11 cellular contexts compared by ENCODE assay signal in genomic region chrX:153780678-153781427, GRCh38. TPM values are rescaled to one million over a fixed set of nuclear protein-coding genes. Genes with fewer than 3 reads are reported as not detected.
DNase-seq lines count a peak whose midpoint lies in the region; ATAC-seq, FAIRE-seq and TF ChIP-seq lines count a peak whose summit lies in the region.
"Had no signal": no experiment of that assay in that cellular context is flagged by ENCODE, and none has a peak within 500 bp of the region (broad histone marks: within the 10 kb centered on the region; RNA-seq: fewer than 3 reads in every experiment).

Gene SRPK3 (plus strand): TSS chrX:153781041. CDS start chrX:153781087, 46 bp downstream.

- no peaks in the 10 kb centered on the region for H4K20me1 ChIP-seq in H1 (replicated peaks in 1 of 2; ENCODE audit: control insufficient read depth in 1 of 2, insufficient read depth in 2 of 2, low read length in 2 of 2)

- FAIRE-seq in H1 (lab: Jason Lieb, UNC): no peak

- CTCF ChIA-PET in H1 (lab: Charles Lee; ENCODE audit: partially characterized antibody): interaction anchor here (0.7 to 2.4 kb wide), 5 partner anchors 10 to 128 kb away, joined by 3 to 10 read pairs (median 4); partner anchors contain the start of genes PLXNB3 and PNCK

- no peak within 1 kb of the TSS for H4K5ac ChIP-seq in H1 (ENCODE audit: insufficient read length, low read depth, low read length)

- no peak for TF ChIP-seq RAD21 in H1 (IDR thresholded peaks at IDR 0.05 in 1 of 2, conservative IDR thresholded peaks at IDR 0.05 in 1 of 2; ENCODE audit: low read depth in 2 of 2, low read length in 2 of 2)

- no peak within 1 kb of the TSS for H3K23ac ChIP-seq in H1 (ENCODE audit: insufficient read length)

- peak within 1 kb of the TSS; percentile 93 for H3K27ac Mint-ChIP-seq in nephron progenitor cell
- H3K27ac Mint-ChIP-seq: activated T-helper 2 cell treated with anti-CD3 and anti-CD28 coated beads, Interferon-gamma antibody, Interleukin-2, Interleukin-4, amounts not matched to agents 10 μg/mL and 5 μg/mL and 100 μg/mL, durations not matched to agents 14 hours and 24 hours and 36 hours; effector memory CD8-positive, alpha-beta T cell had no signal

- no peak within 1 kb of the TSS for H2BK20ac ChIP-seq in H1 (ENCODE audit: low read length)

- H2AK5ac ChIP-seq in H1 (ENCODE audit: low read depth, low read length): no peak within 1 kb of the TSS

- TF ChIP-seq CTCF in BE2C (IDR thresholded peaks at IDR 0.05; ENCODE audit: low read depth, low read length) (no peak), H1 (IDR thresholded peaks at IDR 0.05; ENCODE audit: control extremely low read depth in 1 of 3, insufficient read depth in 1 of 3, low read depth in 1 of 3, low read length in 3 of 3) (no peak), nephron progenitor cell (IDR thresholded peaks at IDR 0.05) (no peak), omental fat pad (IDR thresholded peaks at IDR 0.05) (no peak)

- peaks cover 26% of the 10 kb centered on the region for H3K9me3 Mint-ChIP-seq in nephron progenitor cell
- H3K9me3 Mint-ChIP-seq: activated T-helper 2 cell treated with anti-CD3 and anti-CD28 coated beads, Interferon-gamma antibody, Interleukin-2, Interleukin-4, amounts not matched to agents 10 μg/mL and 5 μg/mL and 100 μg/mL, durations not matched to agents 14 hours and 24 hours and 36 hours; effector memory CD8-positive, alpha-beta T cell had no signal

- ATAC-seq in HG03196 (IDR thresholded peaks at IDR 0.05; ENCODE audit: unreplicated experiment) (no peak), omental fat pad (ENCODE audit: low FRiP score) (no peak)
- ATAC-seq: effector memory CD8-positive, alpha-beta T cell had no signal

- H3K4me1 ChIP-seq in BE2C: peaks cover 20% of the 10 kb centered on the region
- H3K4me1 ChIP-seq in HUES48 (ENCODE audit: control insufficient read depth, insufficient read depth, low read length): no peaks in the 10 kb centered on the region
- H3K4me1 ChIP-seq in H1 (replicated peaks in 1 of 4; ENCODE audit: control insufficient read depth in 3 of 4, insufficient read depth in 4 of 4, low read length in 3 of 4): no peaks in the 10 kb centered on the region

- no peak within 1 kb of the TSS for H3K4ac ChIP-seq in H1 (replicated peaks; ENCODE audit: insufficient read length, low read depth, low read length)

- peaks cover 10% of the 10 kb centered on the region for H3K4me1 Mint-ChIP-seq in nephron progenitor cell

- no peaks in the 10 kb centered on the region for H3K23me2 ChIP-seq in H1 (ENCODE audit: low read depth, low read length)

- no peaks in the 10 kb centered on the region for H3K79me2 ChIP-seq in H1 (ENCODE audit: control insufficient read depth in 1 of 2, insufficient read depth in 2 of 2, low read length in 2 of 2)

- no peaks in the 10 kb centered on the region for H3K27me3 Mint-ChIP-seq in nephron progenitor cell (ENCODE audit: low read depth, poor library complexity)

- POLR2A ChIA-PET in H1 (lab: Charles Lee; ENCODE audit: partially characterized antibody): interaction anchor here (0.9 to 1.7 kb wide), 2 partner anchors 13 to 191 kb away, joined by 3 to 10 read pairs; partner anchors contain the start of genes HCFC1, IDH3G and SSR4

- no peak within 1 kb of the TSS for H3K56ac ChIP-seq in H1 (replicated peaks; ENCODE audit: insufficient read length, low read depth, low read length)

- peak; percentile 39 for DNase-seq in BE2C
- DNase-seq in H1 (ENCODE audit: low read depth in 1 of 2, low spot score in 2 of 2): no peak
- DNase-seq in nephron progenitor cell: no peak
- DNase-seq in omental fat pad (ENCODE audit: low spot score): no peak
- no peak for DNase-seq in cortex of kidney (lab: John Stamatoyannopoulos, UW)
- DNase-seq in LoVo (ENCODE audit: low spot score): no peak
- DNase-seq: effector memory CD8-positive, alpha-beta T cell; NCI-H748 treated with DMSO at 0.1 percent for 48 hours had no signal

- no peak within 1 kb of the TSS for H4K91ac ChIP-seq in H1 (replicated peaks; ENCODE audit: insufficient read length, low read length)

- H3K9me3 ChIP-seq in BE2C: no peaks in the 10 kb centered on the region
- H3K9me3 ChIP-seq in HUES48 (ENCODE audit: control insufficient read depth, insufficient read depth, low read length): peaks cover 15% of the 10 kb centered on the region
- no peaks in the 10 kb centered on the region for H3K9me3 ChIP-seq in H1 (ENCODE audit: insufficient read depth in 2 of 2, low read depth in 1 of 2, low read length in 1 of 2)

- no peak within 1 kb of the TSS for H2BK12ac ChIP-seq in H1 (ENCODE audit: low read depth, low read length)

- no peak for TF ChIP-seq EP300 in H1 (IDR thresholded peaks at IDR 0.05; ENCODE audit: borderline replicate concordance in 1 of 2, low read depth in 2 of 2, low read length in 2 of 2)

- H3K14ac ChIP-seq in H1 (ENCODE audit: insufficient read length): no peak within 1 kb of the TSS

- H3K4me3 Mint-ChIP-seq in nephron progenitor cell: no peak within 1 kb of the TSS
- H3K4me3 Mint-ChIP-seq: effector memory CD8-positive, alpha-beta T cell had no signal

- H3K27ac ChIP-seq in HUES48 (ENCODE audit: low read depth, low read length) (peak within 1 kb of the TSS; percentile 6), H1 (ENCODE audit: low read depth, low read length) (no peak within 1 kb of the TSS)

- H3K4me2 ChIP-seq in H1 (ENCODE audit: insufficient read depth in 1 of 2, low read depth in 2 of 2, low read length in 2 of 2): no peak within 1 kb of the TSS

- H3K36me3 Mint-ChIP-seq in nephron progenitor cell (ENCODE audit: low read depth): no peaks in the 10 kb centered on the region

- no peak within 1 kb of the TSS for H2AFZ ChIP-seq in H1 (ENCODE audit: low read length)

- H2BK15ac ChIP-seq in H1 (ENCODE audit: low read length): no peak within 1 kb of the TSS

- H3K27me3 ChIP-seq in BE2C (no peaks in the 10 kb centered on the region), HUES48 (ENCODE audit: control insufficient read depth, insufficient read depth, low read length) (no peaks in the 10 kb centered on the region), H1 (replicated peaks in 1 of 4; ENCODE audit: control insufficient read depth in 3 of 4, extremely low read depth in 1 of 4, insufficient read depth in 3 of 4, low read length in 3 of 4) (no peaks in the 10 kb centered on the region)

- no peak within 1 kb of the TSS for H2BK120ac ChIP-seq in H1 (replicated peaks; ENCODE audit: low read depth, low read length)

- TF ChIP-seq POLR2A in H1 (IDR thresholded peaks at IDR 0.05; ENCODE audit: control extremely low read depth in 1 of 2, low read depth in 2 of 2, low read length in 2 of 2): no peak

- H3K4me3 ChIP-seq in BE2C (ENCODE audit: low read depth, low read length) (no peak within 1 kb of the TSS), HUES48 (ENCODE audit: low read depth, low read length) (no peak within 1 kb of the TSS), H1 (ENCODE audit: extremely low read depth in 1 of 4, insufficient read depth in 2 of 4, low read depth in 3 of 4, low read length in 4 of 4) (no peak within 1 kb of the TSS)

- 0 out of 2 replicates have a peak, but pooled peaks cover 4% of the 10 kb centered on the region for H3K36me3 ChIP-seq in BE2C
- peaks cover 4% of the 10 kb centered on the region; the same call in 1 of the 2 replicates for H3K36me3 ChIP-seq in HUES48 (ENCODE audit: control insufficient read depth, insufficient read depth, low read length)
- no peaks in the 10 kb centered on the region; a peak in 1 of 8 replicates for H3K36me3 ChIP-seq in H1 (ENCODE audit: control insufficient read depth in 2 of 4, insufficient read depth in 4 of 4, low read length in 3 of 4)

- peak within 1 kb of the TSS; percentile 24; the same call in 1 of the 2 replicates for H2BK5ac ChIP-seq in H1 (ENCODE audit: low read depth, low read length)

- H3K9ac ChIP-seq in HUES48 (ENCODE audit: low read depth, low read length) (no peak within 1 kb of the TSS), H1 (replicated peaks in 1 of 4; ENCODE audit: extremely low read depth in 1 of 4, low read depth in 3 of 4, low read length in 3 of 4) (peak within 1 kb of the TSS in 1 of 4 experiments; percentile 22; a peak in 2 of 7 replicates)

- H4K8ac ChIP-seq in H1 (ENCODE audit: extremely low read depth, insufficient read depth, low read length): no peak within 1 kb of the TSS; the same call in 1 of the 2 replicates

- WGBS in H1 (ENCODE audit: extremely low coverage in 1 of 2, insufficient coverage in 1 of 2, insufficient read length in 1 of 2, insufficient replicate concordance in 2 of 2, low coverage in 1 of 2, low lambda C conversion rate in 2 of 2, missing lambda C conversion rate in 1 of 2), 2 experiments: 95% methylated on average over 4 of the region's 52 CpGs; no CpG with 5 or more reads in 1 of the 2 experiments

- H3K79me1 ChIP-seq in H1 (ENCODE audit: low read depth, low read length): no peaks in the 10 kb centered on the region

- H3K18ac ChIP-seq in H1 (ENCODE audit: extremely low read depth, low read length): no peak within 1 kb of the TSS

TF ChIP-seq in H1, 55 proteins besides CTCF, POLR2A, EP300 and RAD21:
- TF ChIP-seq CBX8 (IDR thresholded peaks at IDR 0.05; ENCODE audit: borderline replicate concordance, low read depth, low read length) (no peak), NRF1 (IDR thresholded peaks at IDR 0.05; ENCODE audit: low read depth, low read length) (no peak), CBX5 (IDR thresholded peaks at IDR 0.05; ENCODE audit: low read depth, low read length) (no peak), EZH2 (IDR thresholded peaks at IDR 0.05; ENCODE audit: low read depth, low read length, severe bottlenecking) (no peak)
TF ChIP-seq in H1: peak in this region for 0.

RNA-seq across cellular contexts. Expression of gene SRPK3, which starts in this region (rescaled TPM):
- 30.3 TPM for polyA plus RNA-seq in BE2C (2012; ENCODE audit: insufficient read depth, insufficient read length, low read depth)
- total RNA-seq in H1 (2021; fragmentation: NEBNext Ultra II Directional; extraction: Animal tissue kit (Norgen Biotek cat#: 25700)): not detected in 2 replicates
- not detected in 2 replicates for polyA plus RNA-seq in H1 (2011; rRNA removed)
- 0.01 TPM for polyA plus RNA-seq in H1 (2011; cell fraction: cytosol; rRNA removed)
- 0.30 TPM for polyA plus RNA-seq in H1 (2011; cell fraction: nucleus; rRNA removed)
- 0.30 to 0.56 TPM (median 0.49 TPM) in 4 replicates for polyA plus RNA-seq in H1 (2012, experiment 1 of 2)
- polyA plus RNA-seq in H1 (2012, experiment 2 of 2): 0.09 TPM
- polyA plus RNA-seq in H1 (2013, experiment 1 of 2): 0.06 TPM
- polyA plus RNA-seq in H1 (2013, experiment 2 of 2): 0.04 TPM
- polyA minus RNA-seq in H1 (2011; rRNA and poly(A)+ RNA removed): not detected in 2 replicates
- not detected for polyA minus RNA-seq in H1 (2011; cell fraction: cytosol; rRNA and poly(A)+ RNA removed)
- not detected for polyA minus RNA-seq in H1 (2011; cell fraction: nucleus; rRNA and poly(A)+ RNA removed)
- under 1 TPM in 3 of 4 donors, not detected in 1; 0.12 to 0.47 (median 0.19) TPM for total RNA-seq in omental fat pad
- total RNA-seq: activated T-helper 2 cell treated with anti-CD3 and anti-CD28 coated beads, Interferon-gamma antibody, Interleukin-2, Interleukin-4, amounts not matched to agents 10 μg/mL and 5 μg/mL and 100 μg/mL, durations not matched to agents 14 hours and 24 hours and 36 hours had no signal
